20 cellular contexts compared by ENCODE assay signal in the genomic region with DNA sequence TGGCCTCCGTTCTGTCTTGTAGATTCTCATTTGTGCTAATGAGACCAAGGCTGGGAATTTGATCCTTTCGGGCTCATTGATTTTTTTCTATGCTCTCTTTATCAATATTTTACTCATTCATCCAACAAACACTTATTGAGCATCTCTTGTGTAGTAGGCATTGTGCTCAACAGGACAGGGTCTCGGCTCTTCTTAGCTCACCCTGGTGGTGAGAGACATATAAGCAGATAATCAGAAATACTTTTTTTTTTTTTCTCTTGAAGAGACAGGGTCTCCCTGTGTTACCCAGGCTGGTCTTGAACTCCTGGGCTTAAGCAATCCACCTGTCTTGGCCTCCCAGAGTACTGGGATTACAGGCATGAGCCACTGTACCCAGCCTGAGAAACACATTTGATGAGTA. TPM values are rescaled to one million over a fixed set of nuclear protein-coding genes. Genes with fewer than 3 reads are reported as not detected.
DNase-seq lines count a peak whose midpoint lies in the region; ATAC-seq and TF ChIP-seq lines count a peak whose summit lies in the region.
"Had no signal": no experiment of that assay in that cellular context is flagged by ENCODE, and none has a peak within 500 bp of the region (broad histone marks: within the 10 kb centered on the region; RNA-seq: fewer than 3 reads in every experiment).

No MANE protein-coding gene starts in this region.

- no peaks in the 10 kb centered on the region for H3F3A ChIP-seq in DOHH2 (ENCODE audit: control insufficient read depth, insufficient read depth)

- H3K27ac Mint-ChIP-seq in WTC11, result no peak overlapping the region
- H3K27ac Mint-ChIP-seq: CD4-positive, alpha-beta T cell had no signal

- no peaks in the 10 kb centered on the region for H3K4me1 ChIP-seq in DOHH2 (ENCODE audit: control insufficient read depth, low read length)

- H3K9me3 Mint-ChIP-seq in WTC11, result no peaks in the 10 kb centered on the region
- H3K9me3 Mint-ChIP-seq: CD4-positive, alpha-beta T cell had no signal

- CTCF ChIA-PET in WTC11 (lab: Charles Lee), result interaction anchor here (0.6 to 6.3 kb wide), 17 partner anchors 9 to 329 kb away, joined by 3 to 58 read pairs (median 4); partner anchors contain the start of gene SLC5A1

- H3K27ac ChIP-seq in DOHH2 (ENCODE audit: low read depth, low read length) (no peak overlapping the region), caudate nucleus (ENCODE audit: low read depth, low read length) (no peak overlapping the region)

- H3K9me3 ChIP-seq in DOHH2 (ENCODE audit: control insufficient read depth, insufficient read depth, low read length), result no peaks in the 10 kb centered on the region

- no peaks in the 10 kb centered on the region for H3K79me2 ChIP-seq in DOHH2 (ENCODE audit: control insufficient read depth, low read length)

- TF ChIP-seq CTCF in DOHH2 (IDR thresholded peaks at IDR 0.05; ENCODE audit: low read depth, low read length, poor library complexity, severe bottlenecking) (peak; percentile 43), HFF-Myc (IDR thresholded peaks at IDR 0.05; ENCODE audit: low read depth, low read length, missing control alignments) (peak; percentile 9), WTC11 (IDR thresholded peaks at IDR 0.05) (no peak; the same call in 1 of the 2 replicates)

- H3K9me2 ChIP-seq in DOHH2 (replicated peaks; ENCODE audit: control insufficient read depth, low read length), result no peaks in the 10 kb centered on the region

- no peak overlapping the region for H3K4me3 Mint-ChIP-seq in WTC11
- H3K4me3 Mint-ChIP-seq: CD4-positive, alpha-beta T cell had no signal

- H3K4me2 ChIP-seq in DOHH2 (ENCODE audit: low read length), result no peak overlapping the region

- no peaks in the 10 kb centered on the region for H3K36me3 Mint-ChIP-seq in WTC11

- H3K4me1 Mint-ChIP-seq in WTC11, result no peaks in the 10 kb centered on the region

- peaks cover 18% of the 10 kb centered on the region; the same call in 1 of the 2 replicates for H3K27me3 ChIP-seq in DOHH2 (ENCODE audit: control insufficient read depth, low read length)

- H3K36me3 ChIP-seq in DOHH2 (ENCODE audit: control insufficient read depth, low read length), result no peaks in the 10 kb centered on the region

- no peaks in the 10 kb centered on the region for H3K27me3 Mint-ChIP-seq in WTC11 (ENCODE audit: low read depth)

- ATAC-seq in WTC11 (peak; percentile 73), GM21528 (IDR thresholded peaks at IDR 0.05; ENCODE audit: low FRiP score, unreplicated experiment) (no peak)
- ATAC-seq: left cardiac atrium had no signal

- H3K4me3 ChIP-seq in DOHH2 (ENCODE audit: low read length) (no peak overlapping the region), HFF-Myc (replicated peaks; ENCODE audit: low read depth, low read length) (no peak overlapping the region)

- POLR2A ChIA-PET in WTC11 (lab: Charles Lee), result no interaction called here

- DNase-seq in HFF-Myc (ENCODE audit: extremely low read depth, low read depth) (no peak), WTC11 (ENCODE audit: low spot score) (no peak), islet precursor cell (peak; percentile 5), caudate nucleus (lab: John Stamatoyannopoulos, UW) (no peak), activated gamma-delta T cell treated with Interleukin-2 at 50 U/mL for 16 hours (no peak)
- DNase-seq: activated effector memory CD4-positive, alpha-beta T cell treated with Interleukin-2 at 50 U/mL for 16 hours; aorta; CD4-positive, alpha-beta T cell; GF-D8; Kasumi-1; left cardiac atrium; NCI-H187; NCI-H774; SIG-M5; stimulated activated CD4-positive, alpha-beta T cell treated with anti-CD3 and anti-CD28 coated beads, Interleukin-1b, Interleukin-23, amount 100 ng/mL, for 48 hours; trophoblast cell had no signal

- H4K20me1 ChIP-seq in DOHH2 (ENCODE audit: control insufficient read depth, insufficient read depth, low read depth, low read length), result no peaks in the 10 kb centered on the region

TF ChIP-seq in WTC11, 78 proteins besides CTCF, POLR2A, EP300 and RAD21 (continues in another document):
- TF ChIP-seq E2F4 (CRISPR knock-in tag; IDR thresholded peaks at IDR 0.05; ENCODE audit: borderline replicate concordance, low read depth) (no peak), ARID4B (CRISPR knock-in tag; IDR thresholded peaks at IDR 0.05; ENCODE audit: borderline replicate concordance) (no peak), ZNF425 (CRISPR knock-in tag; conservative IDR thresholded peaks at IDR 0.05) (no peak), TEAD1 (CRISPR knock-in tag; IDR thresholded peaks at IDR 0.05) (no peak), EMX1 (CRISPR knock-in tag; IDR thresholded peaks at IDR 0.05) (no peak), SMAD3 (CRISPR knock-in tag; IDR thresholded peaks at IDR 0.05; ENCODE audit: borderline replicate concordance) (no peak)
- TF ChIP-seq, protein P1, sequence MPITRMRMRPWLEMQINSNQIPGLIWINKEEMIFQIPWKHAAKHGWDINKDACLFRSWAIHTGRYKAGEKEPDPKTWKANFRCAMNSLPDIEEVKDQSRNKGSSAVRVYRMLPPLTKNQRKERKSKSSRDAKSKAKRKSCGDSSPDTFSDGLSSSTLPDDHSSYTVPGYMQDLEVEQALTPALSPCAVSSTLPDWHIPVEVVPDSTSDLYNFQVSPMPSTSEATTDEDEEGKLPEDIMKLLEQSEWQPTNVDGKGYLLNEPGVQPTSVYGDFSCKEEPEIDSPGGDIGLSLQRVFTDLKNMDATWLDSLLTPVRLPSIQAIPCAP (CRISPR knock-in tag; IDR thresholded peaks at IDR 0.05), result no peak
- TF ChIP-seq, protein P2, sequence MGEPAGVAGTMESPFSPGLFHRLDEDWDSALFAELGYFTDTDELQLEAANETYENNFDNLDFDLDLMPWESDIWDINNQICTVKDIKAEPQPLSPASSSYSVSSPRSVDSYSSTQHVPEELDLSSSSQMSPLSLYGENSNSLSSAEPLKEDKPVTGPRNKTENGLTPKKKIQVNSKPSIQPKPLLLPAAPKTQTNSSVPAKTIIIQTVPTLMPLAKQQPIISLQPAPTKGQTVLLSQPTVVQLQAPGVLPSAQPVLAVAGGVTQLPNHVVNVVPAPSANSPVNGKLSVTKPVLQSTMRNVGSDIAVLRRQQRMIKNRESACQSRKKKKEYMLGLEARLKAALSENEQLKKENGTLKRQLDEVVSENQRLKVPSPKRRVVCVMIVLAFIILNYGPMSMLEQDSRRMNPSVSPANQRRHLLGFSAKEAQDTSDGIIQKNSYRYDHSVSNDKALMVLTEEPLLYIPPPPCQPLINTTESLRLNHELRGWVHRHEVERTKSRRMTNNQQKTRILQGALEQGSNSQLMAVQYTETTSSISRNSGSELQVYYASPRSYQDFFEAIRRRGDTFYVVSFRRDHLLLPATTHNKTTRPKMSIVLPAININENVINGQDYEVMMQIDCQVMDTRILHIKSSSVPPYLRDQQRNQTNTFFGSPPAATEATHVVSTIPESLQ (CRISPR knock-in tag; IDR thresholded peaks at IDR 0.05), result no peak

RNA-seq across cellular contexts. Expression of gene SLC5A1, which starts 48.0 kb away (rescaled TPM):
- not detected in 3 replicates for total RNA-seq in WTC11 (2021)
- total RNA-seq: activated CD8-positive, alpha-beta memory T cell treated with anti-CD3 and anti-CD28 coated beads for 36 hours; aorta; CD4-positive, alpha-beta T cell; myocyte had no signal

RNA-seq across cellular contexts. Expression of gene YWHAH, which starts 50.7 kb away (rescaled TPM):
- 190 to 205 TPM (median 203 TPM) in 3 replicates for total RNA-seq in WTC11 (2021)
